Comparison of ENCODE assay signal across 1 cellular context in the genomic region with DNA sequence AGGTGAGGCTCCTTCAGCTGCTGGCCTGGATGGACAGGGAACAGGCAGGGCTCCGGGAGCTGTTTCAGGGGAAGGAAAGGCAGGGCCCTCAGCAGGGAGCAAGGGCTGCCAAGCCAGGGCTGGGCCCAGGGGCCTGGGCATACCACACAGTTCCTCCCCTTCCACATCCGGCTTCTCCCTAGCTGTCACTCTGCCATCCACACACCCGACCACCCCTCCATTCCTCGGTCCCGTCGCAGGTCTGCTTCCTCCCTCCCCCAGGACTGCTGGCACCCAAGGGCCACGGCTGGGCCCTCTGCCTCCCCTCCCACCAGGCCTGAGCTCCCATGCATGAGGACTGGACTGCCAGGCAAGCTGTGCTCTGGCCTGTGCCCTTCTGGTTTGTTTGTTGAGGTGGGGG.
TF ChIP-seq lines count a peak whose summit lies in the region.

No MANE protein-coding gene starts in this region.

TF ChIP-seq in HepG2, 621 proteins besides CTCF, POLR2A, EP300 and RAD21:
- TF ChIP-seq ZFP90 (CRISPR knock-in tag; IDR thresholded peaks at IDR 0.05; ENCODE audit: borderline replicate concordance) (no peak), AGO2 (optimal IDR thresholded peaks at IDR 0.05; ENCODE audit: low read depth, low read length) (peak; percentile 49)
